Comparison of ENCODE assay signal across 1 cellular context in the genomic region with DNA sequence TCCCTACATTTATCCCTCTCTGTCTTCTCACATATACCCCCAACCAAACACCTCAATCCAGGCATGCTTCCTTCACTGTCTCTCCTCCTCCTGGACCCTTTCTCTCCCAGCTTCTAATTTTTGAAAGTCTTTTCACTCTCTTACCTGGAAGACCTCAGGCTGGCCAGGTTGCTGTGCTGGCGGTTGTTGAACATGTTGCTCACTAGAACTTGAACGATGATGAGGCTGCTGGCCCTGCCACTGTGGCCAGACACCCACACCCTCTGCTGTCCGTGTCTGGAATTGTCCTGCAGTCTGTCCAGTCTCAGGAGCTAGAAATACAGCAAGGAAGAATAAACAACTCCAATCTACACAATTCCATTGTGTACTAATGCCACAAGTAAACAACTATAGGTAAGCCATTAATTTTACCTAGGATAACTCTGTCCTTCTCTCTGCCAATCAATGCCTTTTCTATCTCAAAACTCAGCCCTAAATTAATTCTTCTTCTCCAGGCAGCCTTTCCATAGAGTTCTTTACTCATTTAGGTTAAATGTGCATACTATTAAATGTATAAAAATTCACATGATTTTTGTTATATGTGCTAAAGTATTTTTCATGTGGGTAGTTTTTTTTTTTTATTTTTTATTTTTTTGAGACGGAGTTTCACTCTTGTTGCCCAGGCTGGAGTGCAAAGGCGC.
TF ChIP-seq lines count a peak whose summit lies in the region.

No MANE protein-coding gene starts in this region.

TF ChIP-seq in HCT116, 20 proteins besides CTCF, POLR2A, EP300 and RAD21 (continued from another document):
- TF ChIP-seq, protein P1, sequence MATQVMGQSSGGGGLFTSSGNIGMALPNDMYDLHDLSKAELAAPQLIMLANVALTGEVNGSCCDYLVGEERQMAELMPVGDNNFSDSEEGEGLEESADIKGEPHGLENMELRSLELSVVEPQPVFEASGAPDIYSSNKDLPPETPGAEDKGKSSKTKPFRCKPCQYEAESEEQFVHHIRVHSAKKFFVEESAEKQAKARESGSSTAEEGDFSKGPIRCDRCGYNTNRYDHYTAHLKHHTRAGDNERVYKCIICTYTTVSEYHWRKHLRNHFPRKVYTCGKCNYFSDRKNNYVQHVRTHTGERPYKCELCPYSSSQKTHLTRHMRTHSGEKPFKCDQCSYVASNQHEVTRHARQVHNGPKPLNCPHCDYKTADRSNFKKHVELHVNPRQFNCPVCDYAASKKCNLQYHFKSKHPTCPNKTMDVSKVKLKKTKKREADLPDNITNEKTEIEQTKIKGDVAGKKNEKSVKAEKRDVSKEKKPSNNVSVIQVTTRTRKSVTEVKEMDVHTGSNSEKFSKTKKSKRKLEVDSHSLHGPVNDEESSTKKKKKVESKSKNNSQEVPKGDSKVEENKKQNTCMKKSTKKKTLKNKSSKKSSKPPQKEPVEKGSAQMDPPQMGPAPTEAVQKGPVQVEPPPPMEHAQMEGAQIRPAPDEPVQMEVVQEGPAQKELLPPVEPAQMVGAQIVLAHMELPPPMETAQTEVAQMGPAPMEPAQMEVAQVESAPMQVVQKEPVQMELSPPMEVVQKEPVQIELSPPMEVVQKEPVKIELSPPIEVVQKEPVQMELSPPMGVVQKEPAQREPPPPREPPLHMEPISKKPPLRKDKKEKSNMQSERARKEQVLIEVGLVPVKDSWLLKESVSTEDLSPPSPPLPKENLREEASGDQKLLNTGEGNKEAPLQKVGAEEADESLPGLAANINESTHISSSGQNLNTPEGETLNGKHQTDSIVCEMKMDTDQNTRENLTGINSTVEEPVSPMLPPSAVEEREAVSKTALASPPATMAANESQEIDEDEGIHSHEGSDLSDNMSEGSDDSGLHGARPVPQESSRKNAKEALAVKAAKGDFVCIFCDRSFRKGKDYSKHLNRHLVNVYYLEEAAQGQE (IDR thresholded peaks at IDR 0.05; ENCODE audit: low read depth): no peak
- no peak for TF ChIP-seq ATF3 (IDR thresholded peaks at IDR 0.05)
- no peak for TF ChIP-seq EZH2 (IDR thresholded peaks at IDR 0.05)
- no peak for TF ChIP-seq YY1 (IDR thresholded peaks at IDR 0.05; ENCODE audit: extremely low read depth, insufficient replicate concordance, low read depth, low read length)
- no peak for TF ChIP-seq SP1 (IDR thresholded peaks at IDR 0.05; ENCODE audit: low read depth)
- TF ChIP-seq MAX (IDR thresholded peaks at IDR 0.05): no peak
- no peak for TF ChIP-seq EZH2phosphoT487 (IDR thresholded peaks at IDR 0.05; ENCODE audit: borderline replicate concordance)
- no peak for TF ChIP-seq EGR1 (IDR thresholded peaks at IDR 0.05; ENCODE audit: low read depth)
- TF ChIP-seq POLR2AphosphoS5 (IDR thresholded peaks at IDR 0.05; ENCODE audit: low read depth, low read length): no peak
- TF ChIP-seq ZNF274 (IDR thresholded peaks at IDR 0.05; ENCODE audit: low read depth, low read length): no peak
- TF ChIP-seq SRF (IDR thresholded peaks at IDR 0.05; ENCODE audit: low read depth): no peak
- no peak for TF ChIP-seq SIN3A (IDR thresholded peaks at IDR 0.05; ENCODE audit: low read depth)
- TF ChIP-seq JUND (IDR thresholded peaks at IDR 0.05): no peak
